ENCODE assay signal across 16 cellular contexts in the genomic region with DNA sequence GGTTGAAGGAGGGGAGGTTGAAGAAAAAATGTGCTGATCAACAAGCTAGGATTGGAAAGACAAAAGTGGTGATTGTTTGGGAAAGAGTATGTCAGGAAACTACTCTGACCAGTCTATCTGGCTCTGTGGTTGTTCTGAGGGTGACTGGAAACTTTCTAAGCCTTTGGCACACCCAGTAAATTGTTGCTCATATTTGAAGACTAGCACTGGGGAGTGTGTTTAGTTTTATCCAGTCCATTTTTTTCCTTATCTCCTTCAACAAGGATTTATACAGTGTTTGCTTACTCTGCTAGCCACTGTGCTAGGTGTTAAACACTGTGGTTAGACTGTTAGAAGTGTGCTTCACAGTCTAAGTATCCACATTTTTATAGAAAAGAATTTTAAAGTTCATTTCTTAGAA. TPM values are rescaled to one million over a fixed set of nuclear protein-coding genes. Genes with fewer than 3 reads are reported as not detected.
DNase-seq lines count a peak whose midpoint lies in the region; ATAC-seq and TF ChIP-seq lines count a peak whose summit lies in the region.
"Had no signal": no experiment of that assay in that cellular context is flagged by ENCODE, and none has a peak within 500 bp of the region (broad histone marks: within the 10 kb centered on the region; RNA-seq: fewer than 3 reads in every experiment).

No MANE protein-coding gene starts in this region.

- H3K4me3 ChIP-seq in breast epithelium (no peak overlapping the region), lung (no peak overlapping the region)
- H3K4me3 ChIP-seq: cardiac muscle cell had no signal

- DNase-seq in left ventricle myocardium superior (no peak), left cardiac atrium (no peak), breast epithelium (ENCODE audit: low spot score in 2 of 2) (no peak), lung (ENCODE audit: low spot score) (no peak), HK-2 (ENCODE audit: unreplicated experiment) (no peak), NCI-H1436 (lab: John Stamatoyannopoulos, UW) (no peak)
- no peak for DNase-seq in activated CD4-positive, alpha-beta T cell treated with anti-CD3 and anti-CD28 coated beads for 1 hour
- DNase-seq: activated naive CD4-positive, alpha-beta T cell treated with Interleukin-2 at 50 U/mL for 16 hours; hippocampal formation; Karpas-422; NCI-H2107; posterior cingulate gyrus; stimulated activated CD8-positive, alpha-beta memory T cell treated with anti-CD3 and anti-CD28 coated beads, Interleukin-4, amount 100 ng/mL, for 48 hours; T1000 had no signal

- H3K27me3 ChIP-seq in breast epithelium, result no peaks in the 10 kb centered on the region
- no peaks in the 10 kb centered on the region for H3K27me3 ChIP-seq in lung (ENCODE audit: control insufficient read depth, insufficient read depth)
- H3K27me3 ChIP-seq: cardiac muscle cell had no signal

- peak overlapping the region; percentile 64 to 75 for H3K27ac ChIP-seq in breast epithelium
- H3K27ac ChIP-seq in lung (ENCODE audit: low read depth in 1 of 2, low read length in 1 of 2), result no peak overlapping the region
- H3K27ac ChIP-seq: cardiac muscle cell had no signal

- TF ChIP-seq CTCF in breast epithelium (IDR thresholded peaks at IDR 0.05) (no peak), lung (IDR thresholded peaks at IDR 0.05; ENCODE audit: control extremely low read depth, extremely low read depth) (no peak)

- peak; percentile 45 for ATAC-seq in left ventricle myocardium superior
- ATAC-seq in left cardiac atrium, result no peak
- peak; percentile 27 for ATAC-seq in lung (ENCODE audit: insufficient read depth, low FRiP score)
- ATAC-seq in HG02970 (IDR thresholded peaks at IDR 0.05; ENCODE audit: low FRiP score, unreplicated experiment), result no peak

- H3K36me3 ChIP-seq in breast epithelium, result no peaks in the 10 kb centered on the region
- no peaks in the 10 kb centered on the region for H3K36me3 ChIP-seq in lung (ENCODE audit: control insufficient read depth in 2 of 2, insufficient read depth in 2 of 2, low read length in 2 of 2)
- H3K36me3 ChIP-seq: cardiac muscle cell had no signal

- no peaks in the 10 kb centered on the region for H3K4me1 ChIP-seq in breast epithelium
- H3K4me1 ChIP-seq in lung (ENCODE audit: control insufficient read depth in 2 of 2, insufficient read depth in 2 of 2, low read length in 2 of 2), result peaks cover 0 to 6% of the 10 kb centered on the region in 2 donors

- H3K9me3 ChIP-seq in breast epithelium (peaks cover 0 to 13% of the 10 kb centered on the region in 2 donors), lung (ENCODE audit: control insufficient read depth in 2 of 2, insufficient read depth in 1 of 2, low read length in 1 of 2) (peaks cover 0 to 4% of the 10 kb centered on the region in 2 donors)

- intact Hi-C loops in left ventricle myocardium superior (cut with micrococcal nuclease), result no loop called here
- intact Hi-C loops in left cardiac atrium (cut with DNase I), result no loop called here
- intact Hi-C loops in breast epithelium (cut with DNase I; ENCODE audit: low total_unique reads), result loop anchor here (2.0 kb wide), 1 partner anchor 78 kb away; no protein-coding TSS in a partner anchor

- no peak for TF ChIP-seq POLR2A in breast epithelium (IDR thresholded peaks at IDR 0.05)

RNA-seq across cellular contexts. Expression of a gene that starts 28.8 kb away (rescaled TPM):
- 56.4 TPM for total RNA-seq in left ventricle myocardium superior
- total RNA-seq in left cardiac atrium, result 10 to 100 TPM; 30.2 to 39.0 TPM
- 100 to 1,000 TPM in 1 of 3 donors, 10 to 100 TPM in 2; 12.8 to 136 (median 24.6) TPM for total RNA-seq in breast epithelium
- 10 to 100 TPM; 10.7 to 17.7 TPM for total RNA-seq in lung
- 1 to 10 TPM; 1.5 to 2.8 TPM for polyA plus RNA-seq in lung

Comparison
In these comparisons a context has a peak if more than half of its experiments do, and no peak if none do; other contexts are left out.
1. ATAC-seq: peak in left ventricle myocardium superior (single experiment) and lung (single experiment); none in left cardiac atrium (0 of 2) and HG02970 (single experiment).
2. H3K27ac ChIP-seq: peak in breast epithelium (2 of 2); none in lung (0 of 2).